ENCODE assay signal across 10 cellular contexts in genomic region chr16:56970934-56971767, GRCh38. TPM values are rescaled to one million over a fixed set of nuclear protein-coding genes. Genes with fewer than 3 reads are reported as not detected.
A peak's percentile ranks its signal among the peaks of the same experiment; 100 is the strongest.
DNase-seq lines count a peak whose midpoint lies in the region; ATAC-seq and TF ChIP-seq lines count a peak whose summit lies in the region.
"Had no signal": no experiment of that assay in that cellular context is flagged by ENCODE, and none has a peak within 500 bp of the region (broad histone marks: within the 10 kb centered on the region; RNA-seq: fewer than 3 reads in every experiment).

No MANE protein-coding gene starts in this region.

- peak; percentile 45 for ATAC-seq in HG02970 (IDR thresholded peaks at IDR 0.05; ENCODE audit: low FRiP score, unreplicated experiment)
- ATAC-seq: activated T-cell treated with anti-CD3 and anti-CD28 coated beads, Interleukin-2, amount 50 U/mL, for 4 hours had no signal

- H3K9me3 ChIP-seq in BLaER1 treated with 17β-estradiol and CSF1 and Interleukin-3, amounts not matched to agents 10 nM and 100 nM (replicated peaks in 1 of 11) = no peaks in the 10 kb centered on the region
- no peaks in the 10 kb centered on the region for H3K9me3 ChIP-seq in esophagus squamous epithelium

- no peak for TF ChIP-seq CTCF in esophagus squamous epithelium (IDR thresholded peaks at IDR 0.05)
- TF ChIP-seq CTCF in brain microvascular endothelial cell (IDR thresholded peaks at IDR 0.05; ENCODE audit: low read depth, low read length, missing control alignments) = no peak

- H3K27ac ChIP-seq in BLaER1 treated with 17β-estradiol and CSF1 and Interleukin-3, amounts not matched to agents 10 nM and 100 nM = peak overlapping the region in 4 of 11 experiments; percentile 37 to 61 (median 48); a peak in 7 of 22 replicates
- H3K27ac ChIP-seq in esophagus squamous epithelium (no peak overlapping the region), brain microvascular endothelial cell (no peak overlapping the region)

- peak overlapping the region in 4 of 11 experiments; percentile 13 to 54 (median 34); a peak in 6 of 22 replicates for H3K9ac ChIP-seq in BLaER1 treated with 17β-estradiol and CSF1 and Interleukin-3, amounts not matched to agents 10 nM and 100 nM

- intact Hi-C loops in esophagus squamous epithelium (cut with DNase I) = no loop called here

- H4K20me1 ChIP-seq in BLaER1 treated with 17β-estradiol and CSF1 and Interleukin-3, amounts not matched to agents 10 nM and 100 nM = no peaks in the 10 kb centered on the region

- no peaks in the 10 kb centered on the region for H3K27me3 ChIP-seq in BLaER1 treated with 17β-estradiol and CSF1 and Interleukin-3, amounts not matched to agents 10 nM and 100 nM
- H3K27me3 ChIP-seq in esophagus squamous epithelium = peaks cover 0 to 13% (median 0%) of the 10 kb centered on the region in 4 donors
- H3K27me3 ChIP-seq in brain microvascular endothelial cell (replicated peaks) = no peaks in the 10 kb centered on the region

- H3K4me1 ChIP-seq in BLaER1 treated with 17β-estradiol and CSF1 and Interleukin-3, amounts not matched to agents 10 nM and 100 nM = peaks cover 33 to 85% (median 71%) of the 10 kb centered on the region in 10 experiments
- H3K4me1 ChIP-seq in esophagus squamous epithelium = peaks cover 0 to 2% (median 0%) of the 10 kb centered on the region in 3 donors

- no peaks in the 10 kb centered on the region for H3K36me3 ChIP-seq in BLaER1 treated with 17β-estradiol and CSF1 and Interleukin-3, amounts not matched to agents 10 nM and 100 nM
- H3K36me3 ChIP-seq in esophagus squamous epithelium = no peaks in the 10 kb centered on the region
- H3K36me3 ChIP-seq in brain microvascular endothelial cell (replicated peaks) = no peaks in the 10 kb centered on the region

- peak overlapping the region in 10 of 11 experiments; percentile 23 to 86 (median 74); a peak in 19 of 22 replicates for H3K4me2 ChIP-seq in BLaER1 treated with 17β-estradiol and CSF1 and Interleukin-3, amounts not matched to agents 10 nM and 100 nM

- no peak for TF ChIP-seq POLR2A in esophagus squamous epithelium (IDR thresholded peaks at IDR 0.05)

- in situ Hi-C loops in brain microvascular endothelial cell (cut with HindIII; ENCODE audit: low pct_ligation_motif_present, low sequenced_read_pairs) = no loop called here

- peak; percentile 34 for DNase-seq in GM19238 (ENCODE audit: insufficient read length, low spot score)
- peak; percentile 39 for DNase-seq in SK-N-DZ (ENCODE audit: low spot score)
- DNase-seq in foreskin melanocyte = no peak
- no peak for DNase-seq in GM19240 (ENCODE audit: insufficient read length, low spot score)
- DNase-seq in esophagus squamous epithelium (lab: John Stamatoyannopoulos, UW) = no peak
- no peak for DNase-seq in brain microvascular endothelial cell
- DNase-seq: activated T-cell treated with anti-CD3 and anti-CD28 coated beads, Interleukin-2, amount 50 U/mL, for 4 hours had no signal

- WGBS in esophagus squamous epithelium, 2 donors = 63 to 71% methylated on average over 5 of the region's 8 CpGs

- no peak overlapping the region for H3K4me3 ChIP-seq in BLaER1 treated with 17β-estradiol and CSF1 and Interleukin-3, amounts not matched to agents 10 nM and 100 nM
- H3K4me3 ChIP-seq in esophagus squamous epithelium (no peak overlapping the region), brain microvascular endothelial cell (ENCODE audit: low read depth, low read length) (no peak overlapping the region)

RNA-seq across cellular contexts. Expression of gene CETP, which starts 9.4 kb away (rescaled TPM):
- 0.48 TPM in 1 of 2 replicates, not detected in the other for polyA plus RNA-seq in SK-N-DZ (2014; cell fraction: cytosol; rRNA removed)
- not detected in 2 replicates for polyA plus RNA-seq in SK-N-DZ (2014; cell fraction: nucleus; rRNA removed)
- total RNA-seq in esophagus squamous epithelium = under 1 TPM in 3 of 4 donors, not detected in 1; 0.19 to 0.32 (median 0.31) TPM
- total RNA-seq: HT1080 had no signal

RNA-seq across cellular contexts. Expression of gene NLRC5, which starts 18.2 kb away (rescaled TPM):
- polyA plus RNA-seq in SK-N-DZ (2014; cell fraction: cytosol; rRNA removed) = not detected in 2 replicates
- polyA plus RNA-seq in SK-N-DZ (2014; cell fraction: nucleus; rRNA removed) = 1.1 TPM in 1 of 2 replicates, not detected in the other
- total RNA-seq in esophagus squamous epithelium = 10 to 100 TPM in 3 of 4 donors, 1 to 10 TPM in 1; 7.7 to 25.2 (median 14.1) TPM

RNA-seq across cellular contexts. Expression of gene HERPUD1, which starts 39.2 kb away (rescaled TPM):
- polyA plus RNA-seq in SK-N-DZ (2014; cell fraction: cytosol; rRNA removed) = 37.4 and 55.6 TPM in 2 replicates
- polyA plus RNA-seq in SK-N-DZ (2014; cell fraction: nucleus; rRNA removed) = 47.9 and 58.8 TPM in 2 replicates
- 10 to 100 TPM; 40.6 to 81.3 (median 43.9) TPM for total RNA-seq in esophagus squamous epithelium

Comparison
In these comparisons a context has a peak if more than half of its experiments do, and no peak if none do; other contexts are left out.
1. DNase-seq: peak in GM19238 (single experiment) and SK-N-DZ (single experiment); none in foreskin melanocyte (single experiment), GM19240 (single experiment), esophagus squamous epithelium (single experiment) and brain microvascular endothelial cell (single experiment).